In the genomic region with DNA sequence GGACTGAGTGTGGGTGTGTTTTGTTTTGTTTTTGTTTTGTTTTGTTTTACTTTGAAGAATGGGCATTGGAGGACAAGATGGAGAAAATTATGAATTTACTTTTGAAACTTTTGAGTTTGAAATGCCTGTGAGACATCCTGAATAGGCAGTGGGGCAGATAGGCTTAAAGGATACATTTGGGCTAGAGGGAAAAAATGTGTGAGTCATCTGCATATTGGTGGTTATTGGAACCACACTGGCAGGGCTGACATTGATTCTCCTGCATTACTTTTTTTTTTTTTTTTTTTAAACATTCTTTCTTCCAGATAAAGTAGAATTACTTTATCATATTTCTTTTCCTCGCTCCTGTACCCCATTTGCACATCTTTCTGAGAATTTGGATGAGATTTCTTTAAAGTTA, we compare ENCODE assay signal across 17 cellular contexts. TPM values are rescaled to one million over a fixed set of nuclear protein-coding genes. Genes with fewer than 3 reads are reported as not detected.
A peak's percentile ranks its signal among the peaks of the same experiment; 100 is the strongest.
DNase-seq lines count a peak whose midpoint lies in the region; ATAC-seq and TF ChIP-seq lines count a peak whose summit lies in the region.
"Had no signal": no experiment of that assay in that cellular context is flagged by ENCODE, and none has a peak within 500 bp of the region (broad histone marks: within the 10 kb centered on the region; RNA-seq: fewer than 3 reads in every experiment).

No MANE protein-coding gene starts in this region.

- no peak for TF ChIP-seq CTCF in CD8-positive, alpha-beta T cell (IDR thresholded peaks at IDR 0.05)

- H2BK120ac ChIP-seq in mesenchymal stem cell (ENCODE audit: low read depth, low read length) = no peak overlapping the region

- H2AFZ ChIP-seq in mesenchymal stem cell (ENCODE audit: low read depth, low read length) = no peak overlapping the region

- POLR2A ChIA-PET in CD8-positive, alpha-beta T cell (lab: Charles Lee) = no interaction called here

- H3K4ac ChIP-seq in mesenchymal stem cell (ENCODE audit: low read depth in 1 of 2, low read length in 2 of 2) = no peak overlapping the region

- H3K14ac ChIP-seq in mesenchymal stem cell (ENCODE audit: low read length in 2 of 2) = no peak overlapping the region

- WGBS in mesenchymal stem cell = no CpG with 5 or more reads among the region's 1 CpG

- H3K27me3 ChIP-seq in CD8-positive, alpha-beta T cell (ENCODE audit: insufficient read depth, low read length) = no peaks in the 10 kb centered on the region
- H3K27me3 ChIP-seq in adipocyte (replicated peaks; ENCODE audit: control insufficient read depth, insufficient read depth, low read length) (no peaks in the 10 kb centered on the region), mesenchymal stem cell (ENCODE audit: control insufficient read depth in 1 of 2, insufficient read depth in 1 of 2, low read length in 2 of 2) (no peaks in the 10 kb centered on the region)
- H3K27me3 ChIP-seq: gastroesophageal sphincter, SJCRH30 had no signal

- peaks cover 7% of the 10 kb centered on the region for H3K79me1 ChIP-seq in mesenchymal stem cell (replicated peaks; ENCODE audit: low read length, poor library complexity, severe bottlenecking)

- no peak overlapping the region for H3K4me3 Mint-ChIP-seq in CD8-positive, alpha-beta T cell
- H3K4me3 Mint-ChIP-seq: dendritic cell treated with granulocyte-macrophage colony-stimulating factor and Interleukin-4, amounts not matched to agents 40 ng/mL and 50 ng/mL, for 4 days; natural killer cell treated with Interleukin-12 subunit alpha and Interleukin-12 subunit beta and Interleukin-15 and Interleukin-18, amount 100 ng/mL, for 72 hours had no signal

- H2BK5ac ChIP-seq in mesenchymal stem cell (ENCODE audit: low read depth, low read length, poor library complexity, severe bottlenecking) = no peak overlapping the region

- no peak overlapping the region for H4K8ac ChIP-seq in mesenchymal stem cell (ENCODE audit: low read length)

- no peak overlapping the region for H4K91ac ChIP-seq in mesenchymal stem cell (ENCODE audit: low read length)

- peak overlapping the region; percentile 10 for H3K27ac Mint-ChIP-seq in CD8-positive, alpha-beta T cell
- H3K27ac Mint-ChIP-seq: activated T-helper 2 cell treated with anti-CD3 and anti-CD28 coated beads, Interferon-gamma antibody, Interleukin-2, Interleukin-4, amounts not matched to agents 10 μg/mL and 5 μg/mL and 100 μg/mL, durations not matched to agents 14 hours and 24 hours and 36 hours; natural killer cell treated with Interleukin-12 subunit alpha and Interleukin-12 subunit beta and Interleukin-15 and Interleukin-18, amount 100 ng/mL, for 72 hours had no signal

- H3K18ac ChIP-seq in mesenchymal stem cell (ENCODE audit: low read depth in 1 of 2, low read length in 2 of 2) = no peak overlapping the region

- H3K23ac ChIP-seq in mesenchymal stem cell (ENCODE audit: low read length in 2 of 2) = no peak overlapping the region

- H3K9me3 ChIP-seq in CD8-positive, alpha-beta T cell (ENCODE audit: low read length) = no peaks in the 10 kb centered on the region
- H3K9me3 ChIP-seq in adipocyte (ENCODE audit: control insufficient read depth, low read length) = no peaks in the 10 kb centered on the region
- H3K9me3 ChIP-seq in mesenchymal stem cell (ENCODE audit: control insufficient read depth, low read length) = no peaks in the 10 kb centered on the region
- H3K9me3 ChIP-seq: gastroesophageal sphincter, SJCRH30 had no signal

- H3K9ac ChIP-seq in adipocyte (ENCODE audit: low read length) (no peak overlapping the region), mesenchymal stem cell (ENCODE audit: low read length) (no peak overlapping the region)

- peaks cover 61% of the 10 kb centered on the region for H3K36me3 Mint-ChIP-seq in CD8-positive, alpha-beta T cell

- H2AK5ac ChIP-seq in mesenchymal stem cell (ENCODE audit: low read length, severe bottlenecking) = no peak overlapping the region

- H3K36me3 ChIP-seq in CD8-positive, alpha-beta T cell (ENCODE audit: insufficient read depth, low read length) = peaks cover 11% of the 10 kb centered on the region
- H3K36me3 ChIP-seq in adipocyte (ENCODE audit: control insufficient read depth, insufficient read depth, low read length, severe bottlenecking) = peaks cover 16% of the 10 kb centered on the region
- H3K36me3 ChIP-seq in mesenchymal stem cell (ENCODE audit: control insufficient read depth in 1 of 2, insufficient read depth in 2 of 2, low read depth in 1 of 2, low read length in 2 of 2) = peaks cover 0 to 35% of the 10 kb centered on the region in 2 experiments

- no peak overlapping the region for H3K27ac ChIP-seq in CD8-positive, alpha-beta T cell (ENCODE audit: low read depth, low read length)
- no peak overlapping the region for H3K27ac ChIP-seq in mesenchymal stem cell (ENCODE audit: low read length, poor library complexity, severe bottlenecking)
- H3K27ac ChIP-seq: gastroesophageal sphincter, SJCRH30 had no signal

- no peak overlapping the region for H2BK15ac ChIP-seq in mesenchymal stem cell (ENCODE audit: low read depth, poor library complexity, severe bottlenecking)

- no peak for DNase-seq in CD8-positive, alpha-beta T cell
- DNase-seq in HS-27A (ENCODE audit: low read depth) = peak; percentile 72
- DNase-seq in adipocyte (ENCODE audit: low read depth) = peak; percentile 56
- DNase-seq in mesenchymal stem cell = peak; percentile 41
- no peak for DNase-seq in kidney glomerular epithelial cell (lab: John Stamatoyannopoulos, UW)
- DNase-seq: left cardiac atrium, NCI-H1930, SJCRH30 had no signal

- peaks cover 14% of the 10 kb centered on the region for H3K4me1 Mint-ChIP-seq in CD8-positive, alpha-beta T cell (ENCODE audit: low read depth)

- no peak for ATAC-seq in CD8-positive, alpha-beta T cell
- ATAC-seq in GM18517 (IDR thresholded peaks at IDR 0.05; ENCODE audit: unreplicated experiment) = no peak
- ATAC-seq in GM21528 (IDR thresholded peaks at IDR 0.05; ENCODE audit: low FRiP score, unreplicated experiment) = no peak
- no peak for ATAC-seq in GM21786 (IDR thresholded peaks at IDR 0.05; ENCODE audit: unreplicated experiment)
- ATAC-seq: activated CD4-positive, CD25-positive, alpha-beta regulatory T cell treated with anti-CD3 and anti-CD28 coated beads, Interleukin-2, amount 50 U/mL, for 24 hours; gastroesophageal sphincter; left cardiac atrium; natural killer cell treated with Interleukin-12 subunit alpha and Interleukin-12 subunit beta and Interleukin-15 and Interleukin-18, amount 100 ng/mL, for 72 hours; sciatic nerve had no signal

- no peaks in the 10 kb centered on the region for H3K9me3 Mint-ChIP-seq in CD8-positive, alpha-beta T cell
- H3K9me3 Mint-ChIP-seq: activated T-helper 2 cell treated with anti-CD3 and anti-CD28 coated beads, Interferon-gamma antibody, Interleukin-2, Interleukin-4, amounts not matched to agents 10 μg/mL and 5 μg/mL and 100 μg/mL, durations not matched to agents 14 hours and 24 hours and 36 hours; dendritic cell treated with granulocyte-macrophage colony-stimulating factor and Interleukin-4, amounts not matched to agents 40 ng/mL and 50 ng/mL, for 4 days; natural killer cell treated with Interleukin-12 subunit alpha and Interleukin-12 subunit beta and Interleukin-15 and Interleukin-18, amount 100 ng/mL, for 72 hours had no signal

- H3K4me1 ChIP-seq in CD8-positive, alpha-beta T cell (ENCODE audit: insufficient read depth, low read length) = no peaks in the 10 kb centered on the region
- H3K4me1 ChIP-seq in adipocyte (ENCODE audit: control insufficient read depth, insufficient read depth, low read length) (peaks cover 24% of the 10 kb centered on the region), mesenchymal stem cell (ENCODE audit: control insufficient read depth, insufficient read depth, low read depth, low read length) (no peaks in the 10 kb centered on the region)
- H3K4me1 ChIP-seq: SJCRH30 had no signal

- H3K4me2 ChIP-seq in mesenchymal stem cell (ENCODE audit: low read length, poor library complexity, severe bottlenecking) = no peak overlapping the region

- no peak overlapping the region for H2BK12ac ChIP-seq in mesenchymal stem cell (ENCODE audit: low read length in 2 of 2)

- no peak overlapping the region for H3K4me3 ChIP-seq in CD8-positive, alpha-beta T cell (ENCODE audit: low read depth, low read length)
- no peak overlapping the region for H3K4me3 ChIP-seq in adipocyte (ENCODE audit: low read length)
- no peak overlapping the region for H3K4me3 ChIP-seq in mesenchymal stem cell (ENCODE audit: insufficient read depth in 1 of 2, low read depth in 1 of 2, low read length in 2 of 2)
- H3K4me3 ChIP-seq: gastroesophageal sphincter, SJCRH30 had no signal

- intact Hi-C loops in CD8-positive, alpha-beta T cell (cut with DNase I, micrococcal nuclease) = loop anchor here in 1 of 2 experiments (10.0 kb wide), 1 partner anchor 54 kb away; no protein-coding TSS in a partner anchor

- CTCF ChIA-PET in CD8-positive, alpha-beta T cell (lab: Charles Lee) = no interaction called here

- no peaks in the 10 kb centered on the region for H3K27me3 Mint-ChIP-seq in CD8-positive, alpha-beta T cell (ENCODE audit: low read depth)
- H3K27me3 Mint-ChIP-seq: dendritic cell treated with granulocyte-macrophage colony-stimulating factor and Interleukin-4, amounts not matched to agents 40 ng/mL and 50 ng/mL, for 4 days; natural killer cell treated with Interleukin-12 subunit alpha and Interleukin-12 subunit beta and Interleukin-15 and Interleukin-18, amount 100 ng/mL, for 72 hours had no signal

RNA-seq across cellular contexts. Expression of a gene that starts 56.1 kb away (rescaled TPM):
- total RNA-seq in CD8-positive, alpha-beta T cell = under 1 TPM; 0.68 to 1.00 TPM
- 5.0 TPM for polyA plus RNA-seq in mesenchymal stem cell (2013, experiment 1 of 2)
- 3.7 TPM for polyA plus RNA-seq in mesenchymal stem cell (2013, experiment 2 of 2)

Comparison
In these comparisons a context has a peak if more than half of its experiments do, and no peak if none do; other contexts are left out.
1. DNase-seq: peak in HS-27A (single experiment), adipocyte (single experiment) and mesenchymal stem cell (single experiment); none in CD8-positive, alpha-beta T cell (0 of 7) and kidney glomerular epithelial cell (single experiment).